2 cellular contexts compared by ENCODE assay signal in genomic region chr1:193322218-193322617, GRCh38.
TF ChIP-seq lines count a peak whose summit lies in the region.

No MANE protein-coding gene starts in this region.

TF ChIP-seq in IMR-90, 13 proteins besides CTCF, POLR2A, EP300 and RAD21:
- TF ChIP-seq NFE2L2 (IDR thresholded peaks at IDR 0.05; ENCODE audit: low read depth, low read length), result no peak
- TF ChIP-seq MAZ (IDR thresholded peaks at IDR 0.05; ENCODE audit: borderline replicate concordance, low read depth, low read length), result no peak
- no peak for TF ChIP-seq MXI1 (IDR thresholded peaks at IDR 0.05; ENCODE audit: borderline replicate concordance, low read depth, low read length)
- TF ChIP-seq MAFK (IDR thresholded peaks at IDR 0.05; ENCODE audit: low read depth, low read length), result no peak
- peak; percentile 39; the same call in 1 of the 2 replicates for TF ChIP-seq FOS (IDR thresholded peaks at IDR 0.05; ENCODE audit: low read depth, low read length)
- peak; percentile 90 for TF ChIP-seq CEBPB (IDR thresholded peaks at IDR 0.05; ENCODE audit: low read depth, low read length)
- TF ChIP-seq ELK1 (IDR thresholded peaks at IDR 0.05; ENCODE audit: borderline replicate concordance, low read depth, low read length), result no peak
- TF ChIP-seq CHD1 (IDR thresholded peaks at IDR 0.05; ENCODE audit: low read depth, low read length), result no peak

TF ChIP-seq in HepG2, 621 proteins besides CTCF, POLR2A, EP300 and RAD21:
- TF ChIP-seq ZNF20 (CRISPR knock-in tag; IDR thresholded peaks at IDR 0.05) (no peak), ZNF232 (CRISPR knock-in tag; IDR thresholded peaks at IDR 0.05; ENCODE audit: borderline replicate concordance) (no peak), ZNF703 (CRISPR knock-in tag; IDR thresholded peaks at IDR 0.05; ENCODE audit: borderline replicate concordance) (no peak), ZNF713 (CRISPR knock-in tag; IDR thresholded peaks at IDR 0.05) (no peak), DZIP1 (CRISPR knock-in tag; IDR thresholded peaks at IDR 0.05) (no peak), ZSCAN30 (CRISPR knock-in tag; IDR thresholded peaks at IDR 0.05) (no peak), ZNF138 (CRISPR knock-in tag; IDR thresholded peaks at IDR 0.05; ENCODE audit: low read depth) (no peak), BCL6 (CRISPR knock-in tag; IDR thresholded peaks at IDR 0.05) (no peak), ZNF567 (CRISPR knock-in tag; IDR thresholded peaks at IDR 0.05; ENCODE audit: borderline replicate concordance) (no peak), WIZ (CRISPR knock-in tag; IDR thresholded peaks at IDR 0.05) (no peak), ZNF513 (CRISPR knock-in tag; conservative IDR thresholded peaks at IDR 0.05) (no peak), PHB2 (IDR thresholded peaks at IDR 0.05; ENCODE audit: partially characterized antibody) (no peak), PAXIP1 (CRISPR knock-in tag; conservative IDR thresholded peaks at IDR 0.05) (no peak), ATF6 (CRISPR knock-in tag; conservative IDR thresholded peaks at IDR 0.05) (no peak), ZNF792 (CRISPR knock-in tag; IDR thresholded peaks at IDR 0.05) (no peak), ZBTB14 (CRISPR knock-in tag; IDR thresholded peaks at IDR 0.05) (no peak), NFAT5 (CRISPR knock-in tag; IDR thresholded peaks at IDR 0.05) (no peak), ZNF275 (CRISPR knock-in tag; IDR thresholded peaks at IDR 0.05; ENCODE audit: borderline replicate concordance) (no peak), ZNF350 (CRISPR knock-in tag; IDR thresholded peaks at IDR 0.05; ENCODE audit: borderline replicate concordance, low read depth) (no peak)
